14 cellular contexts compared by ENCODE assay signal in the genomic region with DNA sequence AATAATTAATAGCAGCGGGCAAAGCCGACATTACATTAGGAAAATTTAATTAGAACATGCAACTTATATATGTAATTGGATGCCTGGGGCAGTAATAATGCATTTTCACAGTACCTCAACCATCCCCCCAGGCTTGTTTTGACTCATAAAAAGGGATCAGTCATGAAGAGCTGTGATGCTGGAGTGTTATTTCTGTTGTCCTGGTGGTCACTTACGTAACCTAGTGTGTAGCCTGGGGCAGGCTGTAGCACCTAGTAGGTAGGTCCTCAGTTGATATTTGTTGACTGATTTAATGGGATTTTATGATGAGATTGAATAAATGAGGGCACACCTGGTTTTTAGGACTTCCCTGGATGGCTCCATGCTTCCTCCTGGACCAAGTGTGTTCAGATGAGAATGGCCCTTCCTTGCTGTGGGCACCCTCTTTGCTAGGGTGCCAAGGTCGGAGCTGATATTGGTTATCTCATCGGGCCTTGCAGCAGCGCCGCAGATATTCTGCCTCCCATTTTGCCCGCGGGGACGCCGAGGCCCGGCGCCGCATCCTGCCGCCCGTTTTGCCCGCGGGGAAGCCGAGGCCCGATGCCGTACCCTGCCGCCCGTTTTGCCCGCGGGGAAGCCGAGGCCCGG.
DNase-seq lines count a peak whose midpoint lies in the region; ATAC-seq, FAIRE-seq and TF ChIP-seq lines count a peak whose summit lies in the region.
"Had no signal": no experiment of that assay in that cellular context is flagged by ENCODE, and none has a peak within 500 bp of the region (broad histone marks: within the 10 kb centered on the region; RNA-seq: fewer than 3 reads in every experiment).

No MANE protein-coding gene starts in this region.

- no peaks in the 10 kb centered on the region for H4K20me1 ChIP-seq in osteoblast (ENCODE audit: insufficient read depth, low read length)

- peaks cover 4% of the 10 kb centered on the region for H3K36me3 Mint-ChIP-seq in CD4-positive, CD25-positive, alpha-beta regulatory T cell
- H3K36me3 Mint-ChIP-seq in HFFc6 (ENCODE audit: low read depth) = no peaks in the 10 kb centered on the region
- no peaks in the 10 kb centered on the region for H3K36me3 Mint-ChIP-seq in activated naive CD4-positive, alpha-beta T cell treated with anti-CD3 and anti-CD28 coated beads, Interleukin-2, amount 10 ng/mL, durations not matched to agents 7 days and 5 days
- H3K36me3 Mint-ChIP-seq in activated CD8-positive, alpha-beta T cell treated with anti-CD3 and anti-CD28 coated beads for 36 hours (ENCODE audit: low read depth) = no peaks in the 10 kb centered on the region

- no peak for DNase-seq in CD4-positive, CD25-positive, alpha-beta regulatory T cell
- DNase-seq in HFFc6 (peak; percentile 30), bronchial epithelial cell (ENCODE audit: low read depth) (peak; percentile 22), osteoblast (ENCODE audit: insufficient read length, low spot score, missing footprints) (no peak), NCI-H82 treated with DMSO at 0.1 percent for 48 hours (lab: John Stamatoyannopoulos, UW; ENCODE audit: unreplicated experiment) (no peak)
- no peak for DNase-seq in activated naive CD4-positive, alpha-beta T cell treated with anti-CD3 and anti-CD28 coated beads, Interleukin-2, amount 10 ng/mL, durations not matched to agents 7 days and 5 days
- no peak for DNase-seq in activated CD8-positive, alpha-beta T cell treated with anti-CD3 and anti-CD28 coated beads for 36 hours
- DNase-seq: activated CD4-positive, alpha-beta T cell treated with anti-CD3 and anti-CD28 coated beads, Interleukin-2, amount 50 U/mL, for 1 hour; NCI-H1105 treated with DMSO at 0.1 percent for 48 hours; stimulated activated naive CD4-positive, alpha-beta T cell treated with Interleukin-2 at 50 U/mL for 16 hours had no signal

- H3K4me3 Mint-ChIP-seq in CD4-positive, CD25-positive, alpha-beta regulatory T cell = peak overlapping the region; percentile 55 to 78 (median 61)
- H3K4me3 Mint-ChIP-seq in HFFc6 = no peak overlapping the region; the same call in 1 of the 2 replicates
- no peak overlapping the region for H3K4me3 Mint-ChIP-seq in activated naive CD4-positive, alpha-beta T cell treated with anti-CD3 and anti-CD28 coated beads, Interleukin-2, amount 10 ng/mL, durations not matched to agents 7 days and 5 days
- H3K4me3 Mint-ChIP-seq in activated CD8-positive, alpha-beta T cell treated with anti-CD3 and anti-CD28 coated beads for 36 hours = no peak overlapping the region

- no peak overlapping the region for H3K4me2 ChIP-seq in osteoblast (ENCODE audit: insufficient read depth, low read length)

- peaks cover 0 to 13% (median 4%) of the 10 kb centered on the region in 4 donors for H3K4me1 Mint-ChIP-seq in CD4-positive, CD25-positive, alpha-beta regulatory T cell
- peaks cover 11% of the 10 kb centered on the region for H3K4me1 Mint-ChIP-seq in HFFc6 (ENCODE audit: low read depth)
- peaks cover 9% of the 10 kb centered on the region for H3K4me1 Mint-ChIP-seq in activated naive CD4-positive, alpha-beta T cell treated with anti-CD3 and anti-CD28 coated beads, Interleukin-2, amount 10 ng/mL, durations not matched to agents 7 days and 5 days
- H3K4me1 Mint-ChIP-seq in activated CD8-positive, alpha-beta T cell treated with anti-CD3 and anti-CD28 coated beads for 36 hours (ENCODE audit: low read depth) = no peaks in the 10 kb centered on the region

- POLR2A ChIA-PET in activated CD8-positive, alpha-beta T cell treated with anti-CD3 and anti-CD28 coated beads for 36 hours (lab: Charles Lee) = interaction anchor here (1.0 kb wide), 1 partner anchor 17 kb away, joined by 3 read pairs; no protein-coding TSS in a partner anchor

- H3K27me3 Mint-ChIP-seq in CD4-positive, CD25-positive, alpha-beta regulatory T cell = peaks cover 28% of the 10 kb centered on the region
- peaks cover 25% of the 10 kb centered on the region for H3K27me3 Mint-ChIP-seq in HFFc6 (ENCODE audit: insufficient read depth)
- peaks cover 58% of the 10 kb centered on the region for H3K27me3 Mint-ChIP-seq in activated naive CD4-positive, alpha-beta T cell treated with anti-CD3 and anti-CD28 coated beads, Interleukin-2, amount 10 ng/mL, durations not matched to agents 7 days and 5 days
- peaks cover 39% of the 10 kb centered on the region for H3K27me3 Mint-ChIP-seq in activated CD8-positive, alpha-beta T cell treated with anti-CD3 and anti-CD28 coated beads for 36 hours

- CTCF ChIA-PET in activated naive CD4-positive, alpha-beta T cell treated with anti-CD3 and anti-CD28 coated beads, Interleukin-2, amount 10 ng/mL, durations not matched to agents 7 days and 5 days (lab: Charles Lee) = no interaction called here
- CTCF ChIA-PET in activated CD8-positive, alpha-beta T cell treated with anti-CD3 and anti-CD28 coated beads for 36 hours (lab: Charles Lee) = interaction anchor here (1.4 kb wide), 1 partner anchor 29 kb away, joined by 4 read pairs; no protein-coding TSS in a partner anchor

- H3K79me2 ChIP-seq in osteoblast (ENCODE audit: insufficient read depth, low read length) = no peaks in the 10 kb centered on the region

- no peaks in the 10 kb centered on the region for H3K9me3 ChIP-seq in CD4-positive, CD25-positive, alpha-beta regulatory T cell (ENCODE audit: control insufficient read depth in 2 of 2, low read length in 2 of 2)
- no peaks in the 10 kb centered on the region for H3K9me3 ChIP-seq in osteoblast (ENCODE audit: low read depth, low read length)
- H3K9me3 ChIP-seq: HAP-1, prostate gland had no signal

- H2AFZ ChIP-seq in osteoblast (ENCODE audit: low read length) = no peak overlapping the region

- no peak overlapping the region for H3K27ac ChIP-seq in CD4-positive, CD25-positive, alpha-beta regulatory T cell (ENCODE audit: insufficient read depth, low read length, poor library complexity, severe bottlenecking)
- no peak overlapping the region for H3K27ac ChIP-seq in osteoblast (ENCODE audit: low read depth, low read length)
- H3K27ac ChIP-seq: prostate gland had no signal

- H3K9me3 Mint-ChIP-seq in CD4-positive, CD25-positive, alpha-beta regulatory T cell = peaks cover 0 to 3% (median 0%) of the 10 kb centered on the region in 7 donors
- H3K9me3 Mint-ChIP-seq in HFFc6 = peaks cover under 1% of the 10 kb centered on the region; the same call in 1 of the 2 replicates
- H3K9me3 Mint-ChIP-seq in activated naive CD4-positive, alpha-beta T cell treated with anti-CD3 and anti-CD28 coated beads, Interleukin-2, amount 10 ng/mL, durations not matched to agents 7 days and 5 days = no peaks in the 10 kb centered on the region
- no peaks in the 10 kb centered on the region for H3K9me3 Mint-ChIP-seq in activated CD8-positive, alpha-beta T cell treated with anti-CD3 and anti-CD28 coated beads for 36 hours

- H3K27me3 ChIP-seq in CD4-positive, CD25-positive, alpha-beta regulatory T cell (ENCODE audit: control insufficient read depth, insufficient read depth, low read length) = peaks cover 8% of the 10 kb centered on the region
- H3K27me3 ChIP-seq in bronchial epithelial cell (ENCODE audit: control insufficient read depth, insufficient read depth, low read length) = peaks cover 9% of the 10 kb centered on the region
- peaks cover 4% of the 10 kb centered on the region for H3K27me3 ChIP-seq in osteoblast (ENCODE audit: insufficient read depth, low read length)

- no peak for ATAC-seq in CD4-positive, CD25-positive, alpha-beta regulatory T cell (ENCODE audit: low read depth in 2 of 2)
- no peak for ATAC-seq in HG03520 (IDR thresholded peaks at IDR 0.05; ENCODE audit: unreplicated experiment)
- ATAC-seq in activated CD8-positive, alpha-beta T cell treated with anti-CD3 and anti-CD28 coated beads for 36 hours = no peak
- ATAC-seq: Panc1 had no signal

- peak overlapping the region in 1 of 3 donors; percentile 7 for H3K27ac Mint-ChIP-seq in CD4-positive, CD25-positive, alpha-beta regulatory T cell
- H3K27ac Mint-ChIP-seq in HFFc6 = no peak overlapping the region
- no peak overlapping the region for H3K27ac Mint-ChIP-seq in activated naive CD4-positive, alpha-beta T cell treated with anti-CD3 and anti-CD28 coated beads, Interleukin-2, amount 10 ng/mL, durations not matched to agents 7 days and 5 days
- H3K27ac Mint-ChIP-seq in activated CD8-positive, alpha-beta T cell treated with anti-CD3 and anti-CD28 coated beads for 36 hours = no peak overlapping the region

- H3K4me1 ChIP-seq in CD4-positive, CD25-positive, alpha-beta regulatory T cell (ENCODE audit: control insufficient read depth, insufficient read depth, low read length, poor library complexity, severe bottlenecking) = no peaks in the 10 kb centered on the region
- H3K4me1 ChIP-seq in osteoblast (ENCODE audit: insufficient read depth, low read length) = no peaks in the 10 kb centered on the region
- H3K4me1 ChIP-seq: HAP-1, prostate gland had no signal

- intact Hi-C loops in activated CD8-positive, alpha-beta T cell treated with anti-CD3 and anti-CD28 coated beads for 36 hours (cut with micrococcal nuclease) = no loop called here

- H3K36me3 ChIP-seq in CD4-positive, CD25-positive, alpha-beta regulatory T cell (ENCODE audit: control insufficient read depth, insufficient read depth, low read length) = no peaks in the 10 kb centered on the region
- no peaks in the 10 kb centered on the region for H3K36me3 ChIP-seq in bronchial epithelial cell (ENCODE audit: control insufficient read depth, insufficient read depth, low read length)
- no peaks in the 10 kb centered on the region for H3K36me3 ChIP-seq in osteoblast (ENCODE audit: insufficient read depth, low read length)
- H3K36me3 ChIP-seq: HAP-1, prostate gland had no signal

- TF ChIP-seq CTCF in HFFc6 (IDR thresholded peaks at IDR 0.05) = no peak
- TF ChIP-seq CTCF in bronchial epithelial cell (IDR thresholded peaks at IDR 0.05; ENCODE audit: insufficient read depth, low read length, severe bottlenecking) = no peak
- TF ChIP-seq CTCF in osteoblast (IDR thresholded peaks at IDR 0.05; ENCODE audit: extremely low read depth, low read depth, low read length) = no peak
- no peak for TF ChIP-seq CTCF in activated CD8-positive, alpha-beta T cell treated with anti-CD3 and anti-CD28 coated beads for 36 hours (IDR thresholded peaks at IDR 0.05)

- no peak for FAIRE-seq in bronchial epithelial cell (lab: Jason Lieb, UNC)

- no peak overlapping the region for H3K4me3 ChIP-seq in CD4-positive, CD25-positive, alpha-beta regulatory T cell (ENCODE audit: low read depth, low read length)
- H3K4me3 ChIP-seq in bronchial epithelial cell (ENCODE audit: low read depth, low read length) (peak overlapping the region; percentile 5), osteoblast (ENCODE audit: insufficient read depth, low read length) (peak overlapping the region; percentile 22)
- H3K4me3 ChIP-seq: HAP-1 had no signal

Comparison
In these comparisons a context has a peak if more than half of its experiments do, and no peak if none do; other contexts are left out.
1. DNase-seq: peak in HFFc6 (single experiment) and bronchial epithelial cell (single experiment); none in CD4-positive, CD25-positive, alpha-beta regulatory T cell (0 of 3), osteoblast (single experiment), activated naive CD4-positive, alpha-beta T cell treated with anti-CD3 and anti-CD28 coated beads, Interleukin-2, amount 10 ng/mL, durations not matched to agents 7 days and 5 days (single experiment), NCI-H82 treated with DMSO at 0.1 percent for 48 hours (single experiment) and activated CD8-positive, alpha-beta T cell treated with anti-CD3 and anti-CD28 coated beads for 36 hours (single experiment).
2. H3K4me3 Mint-ChIP-seq: peak in CD4-positive, CD25-positive, alpha-beta regulatory T cell (4 of 4); none in HFFc6 (single experiment), activated naive CD4-positive, alpha-beta T cell treated with anti-CD3 and anti-CD28 coated beads, Interleukin-2, amount 10 ng/mL, durations not matched to agents 7 days and 5 days (single experiment) and activated CD8-positive, alpha-beta T cell treated with anti-CD3 and anti-CD28 coated beads for 36 hours (single experiment).